Comparison of ENCODE assay signal across 34 cellular contexts in the genomic region with DNA sequence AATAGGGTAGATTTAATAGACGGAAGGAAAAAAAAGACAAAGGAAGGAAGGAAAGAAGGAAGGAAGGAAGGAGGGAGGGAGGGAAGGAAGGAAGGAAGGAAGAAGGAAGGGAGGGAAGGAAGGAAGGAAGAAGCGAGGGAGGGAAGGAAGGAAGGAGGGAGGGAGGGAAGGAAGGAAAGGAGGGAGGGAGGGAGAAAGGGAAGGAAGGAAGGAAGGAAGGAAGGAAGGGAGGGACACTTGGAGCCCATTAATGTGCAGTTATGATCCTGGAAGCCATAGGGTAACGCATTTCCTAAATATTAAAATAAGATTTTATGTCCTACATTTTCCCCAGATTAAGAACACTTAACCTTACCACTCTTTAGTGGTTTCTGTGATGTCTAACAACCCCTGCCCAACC.
"Had no signal": no experiment of that assay in that cellular context is flagged by ENCODE, and none has a peak within 500 bp of the region (broad histone marks: within the 10 kb centered on the region; RNA-seq: fewer than 3 reads in every experiment).

No MANE protein-coding gene starts in this region.

- H3K9me3 ChIP-seq: adrenal gland, ascending aorta, body of pancreas, breast epithelium had no signal

- DNase-seq: activated effector memory CD4-positive, alpha-beta T cell treated with anti-CD3 and anti-CD28 coated beads, Interleukin-2, amount 50 U/mL, for 16 hours; activated effector memory CD4-positive, alpha-beta T cell treated with Interleukin-2 at 50 U/mL for 16 hours; activated gamma-delta T cell; activated gamma-delta T cell treated with Interleukin-2 at 50 U/mL for 16 hours; activated naive CD4-positive, alpha-beta T cell; activated naive CD4-positive, alpha-beta T cell treated with anti-CD3 and anti-CD28 coated beads for 36 hours; activated naive CD4-positive, alpha-beta T cell treated with anti-CD3 and anti-CD28 coated beads, Interleukin-2, amount 10 ng/mL, durations not matched to agents 7 days and 5 days; activated naive CD4-positive, alpha-beta T cell treated with anti-CD3 and anti-CD28 coated beads, Interleukin-2, amount 50 U/mL, for 16 hours; activated naive CD4-positive, alpha-beta T cell treated with Interleukin-2 at 50 U/mL for 16 hours; activated naive CD8-positive, alpha-beta T cell treated with anti-CD3 and anti-CD28 coated beads for 36 hours; activated naive CD8-positive, alpha-beta T cell treated with anti-CD3 and anti-CD28 coated beads, Interleukin-2, amount 10 ng/mL, durations not matched to agents 7 days and 5 days; activated naive CD8-positive, alpha-beta T cell treated with anti-CD3 and anti-CD28 coated beads, Interleukin-2, amount 50 U/mL, for 24 hours; activated T-cell treated with anti-CD3 and anti-CD28 coated beads, Interleukin-2, amount 50 U/mL, for 1 hour; activated T-cell treated with anti-CD3 and anti-CD28 coated beads, Interleukin-2, amount 50 U/mL, for 24 hours; activated T-cell treated with anti-CD3 and anti-CD28 coated beads, Interleukin-2, amount 50 U/mL, for 4 hours; activated T-cell treated with anti-CD3 and anti-CD28 coated beads, Interleukin-2, amount 50 U/mL, for 48 hours; activated T-cell treated with anti-CD3 and anti-CD28 coated beads, Interleukin-2, amount 50 U/mL, for 72 hours; adrenal gland; amniotic stem cell; amygdala; anterior cingulate cortex; aorta; body of pancreas; brain microvascular endothelial cell; caudate nucleus; central memory CD4-positive, alpha-beta T cell; cerebellar nuclear complex had no signal

- H3K4me3 ChIP-seq: adrenal gland, ascending aorta, body of pancreas, breast epithelium, cardiac muscle cell had no signal

- H3K4me1 ChIP-seq: adrenal gland, ascending aorta, body of pancreas, breast epithelium had no signal

- ATAC-seq: activated naive CD4-positive, alpha-beta T cell treated with anti-CD3 and anti-CD28 coated beads, Interleukin-2, amount 50 U/mL, for 72 hours; activated naive CD8-positive, alpha-beta T cell treated with anti-CD3 and anti-CD28 coated beads, Interleukin-2, amount 50 U/mL, for 24 hours; activated T-cell treated with anti-CD3 and anti-CD28 coated beads, Interleukin-2, amount 50 U/mL, for 4 hours; activated T-cell treated with anti-CD3 and anti-CD28 coated beads, Interleukin-2, amount 50 U/mL, for 72 hours; activated T-helper 17 cell treated with anti-CD3 and anti-CD28 coated beads, Interleukin-2, amount 50 U/mL, for 72 hours; body of pancreas had no signal

- H3K27ac ChIP-seq: adrenal gland, ascending aorta, body of pancreas, brain microvascular endothelial cell, breast epithelium, cardiac muscle cell had no signal

- H3K27me3 ChIP-seq: adrenal gland, ascending aorta, body of pancreas, brain microvascular endothelial cell, breast epithelium, cardiac muscle cell had no signal

- FAIRE-seq: astrocyte, bronchial epithelial cell had no signal

- H3K36me3 ChIP-seq: adrenal gland, ascending aorta, brain microvascular endothelial cell, breast epithelium, cardiac muscle cell had no signal
